Comparison of ENCODE assay signal across 9 cellular contexts in genomic region chr20:14189794-14190402, GRCh38.
DNase-seq lines count a peak whose midpoint lies in the region; ATAC-seq and TF ChIP-seq lines count a peak whose summit lies in the region.
"Had no signal": no experiment of that assay in that cellular context is flagged by ENCODE, and none has a peak within 500 bp of the region (broad histone marks: within the 10 kb centered on the region; RNA-seq: fewer than 3 reads in every experiment).

No MANE protein-coding gene starts in this region.

- 47% methylated on average over 1 of the region's 1 CpG for WGBS in hepatocyte (ENCODE audit: low lambda C conversion rate, missing lambda C conversion rate)

- no peaks in the 10 kb centered on the region for H3K9me2 ChIP-seq in hepatocyte (replicated peaks; ENCODE audit: insufficient read depth)

- no peaks in the 10 kb centered on the region for H3K27me3 ChIP-seq in hepatocyte

- H3K4me3 ChIP-seq in AG10803 (ENCODE audit: low read length), result no peak overlapping the region
- H3K4me3 ChIP-seq in hepatocyte, result no peak overlapping the region

- CTCF ChIA-PET in activated naive CD4-positive, alpha-beta T cell treated with anti-CD3 and anti-CD28 coated beads, Interleukin-2, amount 10 ng/mL, durations not matched to agents 7 days and 5 days (lab: Charles Lee), result no interaction called here

- peaks cover 3% of the 10 kb centered on the region for H3K36me3 Mint-ChIP-seq in effector memory CD8-positive, alpha-beta T cell (ENCODE audit: insufficient read depth)
- no peaks in the 10 kb centered on the region for H3K36me3 Mint-ChIP-seq in activated naive CD4-positive, alpha-beta T cell treated with anti-CD3 and anti-CD28 coated beads, Interleukin-2, amount 10 ng/mL, durations not matched to agents 7 days and 5 days
- H3K36me3 Mint-ChIP-seq in stimulated activated memory B cell treated with anti-CD40 and anti-IgM and Interleukin-4, amounts not matched to agents 10 μg/mL and 1 μg/mL and 100 μg/mL, for 72 hours, result no peaks in the 10 kb centered on the region

- no peak overlapping the region for H3K4me3 Mint-ChIP-seq in effector memory CD8-positive, alpha-beta T cell
- H3K4me3 Mint-ChIP-seq in activated naive CD4-positive, alpha-beta T cell treated with anti-CD3 and anti-CD28 coated beads, Interleukin-2, amount 10 ng/mL, durations not matched to agents 7 days and 5 days, result no peak overlapping the region
- H3K4me3 Mint-ChIP-seq in stimulated activated memory B cell treated with anti-CD40 and anti-IgM and Interleukin-4, amounts not matched to agents 10 μg/mL and 1 μg/mL and 100 μg/mL, for 72 hours, result no peak overlapping the region
- H3K4me3 Mint-ChIP-seq: T-helper 1 cell treated with Interleukin-12 subunit alpha and Interleukin-12 subunit beta and Interleukin-4 antibody, amounts not matched to agents 30 μg/mL and 1 μg/mL, for 36 hours had no signal

- no peaks in the 10 kb centered on the region for H3K27me3 Mint-ChIP-seq in effector memory CD8-positive, alpha-beta T cell
- no peaks in the 10 kb centered on the region for H3K27me3 Mint-ChIP-seq in activated naive CD4-positive, alpha-beta T cell treated with anti-CD3 and anti-CD28 coated beads, Interleukin-2, amount 10 ng/mL, durations not matched to agents 7 days and 5 days
- no peaks in the 10 kb centered on the region for H3K27me3 Mint-ChIP-seq in stimulated activated memory B cell treated with anti-CD40 and anti-IgM and Interleukin-4, amounts not matched to agents 10 μg/mL and 1 μg/mL and 100 μg/mL, for 72 hours

- no peaks in the 10 kb centered on the region for H3K79me2 ChIP-seq in hepatocyte

- peak; percentile 63 for DNase-seq in AG10803 (ENCODE audit: low read depth)
- DNase-seq in HT-29 (ENCODE audit: low spot score), result peak; percentile 65
- DNase-seq in RPMI7951 (ENCODE audit: low read depth), result peak; percentile 13
- DNase-seq in hepatocyte (ENCODE audit: low spot score), result peak; percentile 67
- no peak for DNase-seq in effector memory CD8-positive, alpha-beta T cell
- DNase-seq in midbrain (lab: John Stamatoyannopoulos, UW), result no peak
- no peak for DNase-seq in activated naive CD4-positive, alpha-beta T cell treated with anti-CD3 and anti-CD28 coated beads, Interleukin-2, amount 10 ng/mL, durations not matched to agents 7 days and 5 days

- no peak overlapping the region for H3K27ac Mint-ChIP-seq in effector memory CD8-positive, alpha-beta T cell
- H3K27ac Mint-ChIP-seq in activated naive CD4-positive, alpha-beta T cell treated with anti-CD3 and anti-CD28 coated beads, Interleukin-2, amount 10 ng/mL, durations not matched to agents 7 days and 5 days, result no peak overlapping the region
- H3K27ac Mint-ChIP-seq in stimulated activated memory B cell treated with anti-CD40 and anti-IgM and Interleukin-4, amounts not matched to agents 10 μg/mL and 1 μg/mL and 100 μg/mL, for 72 hours, result no peak overlapping the region
- H3K27ac Mint-ChIP-seq: T-helper 1 cell treated with Interleukin-12 subunit alpha and Interleukin-12 subunit beta and Interleukin-4 antibody, amounts not matched to agents 30 μg/mL and 1 μg/mL, for 36 hours had no signal

- H4K20me1 ChIP-seq in hepatocyte (ENCODE audit: insufficient read depth, poor library complexity, severe bottlenecking), result no peaks in the 10 kb centered on the region

- no peaks in the 10 kb centered on the region for H3K4me1 Mint-ChIP-seq in effector memory CD8-positive, alpha-beta T cell (ENCODE audit: low read depth in 2 of 2)
- no peaks in the 10 kb centered on the region for H3K4me1 Mint-ChIP-seq in activated naive CD4-positive, alpha-beta T cell treated with anti-CD3 and anti-CD28 coated beads, Interleukin-2, amount 10 ng/mL, durations not matched to agents 7 days and 5 days
- H3K4me1 Mint-ChIP-seq in stimulated activated memory B cell treated with anti-CD40 and anti-IgM and Interleukin-4, amounts not matched to agents 10 μg/mL and 1 μg/mL and 100 μg/mL, for 72 hours, result no peaks in the 10 kb centered on the region

- no peaks in the 10 kb centered on the region for H3K4me1 ChIP-seq in hepatocyte (ENCODE audit: insufficient read depth)

- ATAC-seq in effector memory CD8-positive, alpha-beta T cell (replicated peaks), result no peak
- no peak for ATAC-seq in stimulated activated memory B cell treated with anti-CD40 and anti-IgM and Interleukin-4, amounts not matched to agents 10 μg/mL and 1 μg/mL and 100 μg/mL, for 72 hours

- H3K9me3 ChIP-seq in hepatocyte (ENCODE audit: low read depth), result no peaks in the 10 kb centered on the region

- TF ChIP-seq CTCF in AG10803 (conservative IDR thresholded peaks at IDR 0.05; ENCODE audit: low read length), result peak; percentile 67
- TF ChIP-seq CTCF in hepatocyte (IDR thresholded peaks at IDR 0.05; ENCODE audit: poor library complexity), result peak; percentile 62

- peaks cover 2 to 17% of the 10 kb centered on the region in 2 donors for H3K9me3 Mint-ChIP-seq in effector memory CD8-positive, alpha-beta T cell
- peaks cover 10% of the 10 kb centered on the region for H3K9me3 Mint-ChIP-seq in activated naive CD4-positive, alpha-beta T cell treated with anti-CD3 and anti-CD28 coated beads, Interleukin-2, amount 10 ng/mL, durations not matched to agents 7 days and 5 days
- peaks cover 2% of the 10 kb centered on the region for H3K9me3 Mint-ChIP-seq in stimulated activated memory B cell treated with anti-CD40 and anti-IgM and Interleukin-4, amounts not matched to agents 10 μg/mL and 1 μg/mL and 100 μg/mL, for 72 hours
- H3K9me3 Mint-ChIP-seq: T-helper 1 cell treated with Interleukin-12 subunit alpha and Interleukin-12 subunit beta and Interleukin-4 antibody, amounts not matched to agents 30 μg/mL and 1 μg/mL, for 36 hours had no signal

- H3K36me3 ChIP-seq in hepatocyte (replicated peaks; ENCODE audit: insufficient read depth, low read depth), result no peaks in the 10 kb centered on the region

- H2AFZ ChIP-seq in hepatocyte, result no peak overlapping the region

- no peak overlapping the region for H3K4me2 ChIP-seq in hepatocyte

- no peak overlapping the region for H3K27ac ChIP-seq in hepatocyte

Comparison
In these comparisons a context has a peak if more than half of its experiments do, and no peak if none do; other contexts are left out.
1. DNase-seq: peak in AG10803 (single experiment), HT-29 (single experiment), RPMI7951 (single experiment) and hepatocyte (single experiment); none in effector memory CD8-positive, alpha-beta T cell (0 of 3), midbrain (single experiment) and activated naive CD4-positive, alpha-beta T cell treated with anti-CD3 and anti-CD28 coated beads, Interleukin-2, amount 10 ng/mL, durations not matched to agents 7 days and 5 days (single experiment).